31 cellular contexts compared by ENCODE assay signal in genomic region chr3:97353176-97353575, GRCh38.
"Had no signal": no experiment of that assay in that cellular context is flagged by ENCODE, and none has a peak within 500 bp of the region (broad histone marks: within the 10 kb centered on the region; RNA-seq: fewer than 3 reads in every experiment).

No MANE protein-coding gene starts in this region.

- DNase-seq: Kasumi-1, MG63, NCI-H1048, NCI-H1092 treated with DMSO at 0.1 percent for 48 hours, NCI-H1105 treated with DMSO at 0.1 percent for 48 hours, NCI-H1417, NCI-H1436, NCI-H146, NCI-H1694, NCI-H187, NCI-H1930, NCI-H2029 treated with DMSO at 0.1 percent for 48 hours, NCI-H2081 treated with DMSO at 0.1 percent for 48 hours, NCI-H2107, NCI-H2171, NCI-H226, NCI-H510A, NCI-H524, NCI-H526, NCI-H69, NCI-H748 treated with DMSO at 0.1 percent for 48 hours, NCI-H82, OCI-M1, PC-3, Peyer's patch, Right ventricle myocardium superior, RPMI8226, SHP77 treated with DMSO at 0.1 percent for 48 hours, SK-N-SH, SW 1271 had no signal

- H3K9ac ChIP-seq: SK-N-SH had no signal

- H3K4me3 ChIP-seq: MG63, Peyer's patch, SJSA1 had no signal

- H3K36me3 ChIP-seq: MG63, Peyer's patch, SJSA1 had no signal

- H3K4me1 ChIP-seq: Peyer's patch, SJSA1 had no signal

- H3K4me2 ChIP-seq: SK-N-SH had no signal

- H3K27ac ChIP-seq: Peyer's patch, SJSA1 had no signal

- ATAC-seq: PC-3 had no signal

- H3K27me3 ChIP-seq: Peyer's patch, SJSA1 had no signal

- H3K9me3 ChIP-seq: MG63, Peyer's patch, SJSA1, SK-N-SH had no signal
